ENCODE assay signal across 16 cellular contexts in the genomic region with DNA sequence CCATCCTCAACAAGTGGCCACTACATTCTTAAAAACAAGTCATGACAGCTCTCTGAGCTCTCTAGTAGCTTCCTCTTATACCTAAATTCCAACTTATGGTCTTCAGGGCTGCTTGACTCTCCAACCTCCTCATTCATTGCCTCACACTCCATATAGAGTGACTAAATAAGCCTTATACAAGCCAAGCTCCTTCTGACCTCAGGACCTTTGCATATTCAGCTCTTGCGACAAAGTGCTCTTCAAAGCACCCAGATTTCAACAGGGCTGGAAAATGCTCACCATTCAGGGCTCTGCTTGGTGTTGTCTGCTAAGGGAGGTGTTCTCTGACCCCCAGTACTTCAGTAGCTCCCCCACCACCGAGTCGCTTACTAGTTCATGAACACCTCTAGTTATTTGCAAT. TPM values are rescaled to one million over a fixed set of nuclear protein-coding genes. Genes with fewer than 3 reads are reported as not detected.
A peak's percentile ranks its signal among the peaks of the same experiment; 100 is the strongest.
DNase-seq lines count a peak whose midpoint lies in the region; ATAC-seq and TF ChIP-seq lines count a peak whose summit lies in the region.
"Had no signal": no experiment of that assay in that cellular context is flagged by ENCODE, and none has a peak within 500 bp of the region (broad histone marks: within the 10 kb centered on the region; RNA-seq: fewer than 3 reads in every experiment).

No MANE protein-coding gene starts in this region.

- CTCF ChIA-PET in activated CD4-positive, alpha-beta T cell treated with anti-CD3 and anti-CD28 coated beads for 36 hours (lab: Charles Lee), result interaction anchor here (1.0 to 1.6 kb wide), 2 partner anchors 15 to 110 kb away, joined by 3 to 6 read pairs; no protein-coding TSS in a partner anchor

- H3K4me3 ChIP-seq in esophagus muscularis mucosa, result no peak overlapping the region

- ATAC-seq in activated CD4-positive, alpha-beta T cell treated with anti-CD3 and anti-CD28 coated beads for 36 hours, result no peak
- ATAC-seq in stimulated activated naive CD8-positive, alpha-beta T cell treated with anti-CD3 and anti-CD28 coated beads, Interleukin-15, Interleukin-2, amounts not matched to agents 100 U/mL and 50 U/mL, for 24 hours, result no peak
- no peak for ATAC-seq in HG02571 (IDR thresholded peaks at IDR 0.05; ENCODE audit: unreplicated experiment)
- no peak for ATAC-seq in activated T-cell treated with anti-CD3 and anti-CD28 coated beads, Interleukin-2, amount 50 U/mL, for 72 hours (replicated peaks in 1 of 2)

- no peak for TF ChIP-seq POLR2A in esophagus muscularis mucosa (IDR thresholded peaks at IDR 0.05; ENCODE audit: low read depth)

- H3K4me1 Mint-ChIP-seq in activated CD4-positive, alpha-beta T cell treated with anti-CD3 and anti-CD28 coated beads for 36 hours, result peaks cover 52% of the 10 kb centered on the region
- H3K4me1 Mint-ChIP-seq in stimulated activated naive CD8-positive, alpha-beta T cell treated with anti-CD3 and anti-CD28 coated beads, Interleukin-15, Interleukin-2, amounts not matched to agents 100 ng/mL and 50 ng/mL, for 24 hours (ENCODE audit: low read depth), result peaks cover 50% of the 10 kb centered on the region
- peaks cover 61% of the 10 kb centered on the region for H3K4me1 Mint-ChIP-seq in activated T-cell treated with anti-CD3 and anti-CD28 coated beads, Interleukin-2, amount 50 U/mL, for 72 hours (ENCODE audit: low read depth)

- peak overlapping the region; percentile 26 for H3K27ac Mint-ChIP-seq in activated CD4-positive, alpha-beta T cell treated with anti-CD3 and anti-CD28 coated beads for 36 hours
- H3K27ac Mint-ChIP-seq in stimulated activated naive CD8-positive, alpha-beta T cell treated with anti-CD3 and anti-CD28 coated beads, Interleukin-15, Interleukin-2, amounts not matched to agents 100 ng/mL and 50 ng/mL, for 24 hours, result peak overlapping the region; percentile 10
- no peak overlapping the region for H3K27ac Mint-ChIP-seq in activated T-cell treated with anti-CD3 and anti-CD28 coated beads, Interleukin-2, amount 50 U/mL, for 72 hours

- H3K27me3 ChIP-seq in esophagus muscularis mucosa, result peaks cover 0 to 30% (median 0%) of the 10 kb centered on the region in 4 donors

- WGBS in esophagus muscularis mucosa, result 84% methylated on average over 3 of the region's 3 CpGs

- no peak for DNase-seq in activated CD4-positive, alpha-beta T cell treated with anti-CD3 and anti-CD28 coated beads for 36 hours
- DNase-seq in activated CD4-positive, alpha-beta T cell treated with anti-CD3 and anti-CD28 coated beads, Interleukin-2, amount 50 U/mL, for 1 hour, result no peak
- no peak for DNase-seq in stimulated activated naive CD8-positive, alpha-beta T cell treated with anti-CD3 and anti-CD28 coated beads, Interleukin-15, Interleukin-2, amounts not matched to agents 100 U/mL and 50 U/mL, for 24 hours
- peak; percentile 24 for DNase-seq in esophagus muscularis mucosa (ENCODE audit: extremely low spot score)
- no peak for DNase-seq in NCI-H526 treated with DMSO at 0.1 percent for 48 hours (lab: John Stamatoyannopoulos, UW)
- DNase-seq in activated T-cell treated with anti-CD3 and anti-CD28 coated beads, Interleukin-2, amount 50 U/mL, for 72 hours, result no peak
- DNase-seq: DMS79 treated with DMSO at 0.1 percent for 48 hours, HCEC 1CT, IMR-90, NCI-H1417 treated with DMSO at 0.1 percent for 48 hours, NCI-H2029 treated with DMSO at 0.1 percent for 48 hours, NCI-H510A treated with DMSO at 0.1 percent for 48 hours had no signal

- peaks cover 0 to 6% (median 0%) of the 10 kb centered on the region in 4 donors for H3K4me1 ChIP-seq in esophagus muscularis mucosa

- H3K9me3 Mint-ChIP-seq in activated CD4-positive, alpha-beta T cell treated with anti-CD3 and anti-CD28 coated beads for 36 hours (ENCODE audit: low read depth), result no peaks in the 10 kb centered on the region
- H3K9me3 Mint-ChIP-seq in stimulated activated naive CD8-positive, alpha-beta T cell treated with anti-CD3 and anti-CD28 coated beads, Interleukin-15, Interleukin-2, amounts not matched to agents 100 ng/mL and 50 ng/mL, for 24 hours, result no peaks in the 10 kb centered on the region
- no peaks in the 10 kb centered on the region for H3K9me3 Mint-ChIP-seq in activated T-cell treated with anti-CD3 and anti-CD28 coated beads, Interleukin-2, amount 50 U/mL, for 72 hours
- H3K9me3 Mint-ChIP-seq: CD14-positive monocyte had no signal

- H3K9me3 ChIP-seq in esophagus muscularis mucosa, result no peaks in the 10 kb centered on the region

- POLR2A ChIA-PET in activated CD4-positive, alpha-beta T cell treated with anti-CD3 and anti-CD28 coated beads for 36 hours (lab: Charles Lee), result no interaction called here

- TF ChIP-seq EP300 in esophagus muscularis mucosa (IDR thresholded peaks at IDR 0.05), result no peak

- no peak overlapping the region for H3K27ac ChIP-seq in esophagus muscularis mucosa (replicated peaks in 1 of 4)

- no peaks in the 10 kb centered on the region for H3K36me3 ChIP-seq in esophagus muscularis mucosa

- intact Hi-C loops in activated CD4-positive, alpha-beta T cell treated with anti-CD3 and anti-CD28 coated beads for 36 hours (cut with DNase I, micrococcal nuclease), result no loop called here
- intact Hi-C loops in esophagus muscularis mucosa (cut with DNase I), result no loop called here

- H3K27me3 Mint-ChIP-seq in activated CD4-positive, alpha-beta T cell treated with anti-CD3 and anti-CD28 coated beads for 36 hours, result no peaks in the 10 kb centered on the region
- no peaks in the 10 kb centered on the region for H3K27me3 Mint-ChIP-seq in stimulated activated naive CD8-positive, alpha-beta T cell treated with anti-CD3 and anti-CD28 coated beads, Interleukin-15, Interleukin-2, amounts not matched to agents 100 ng/mL and 50 ng/mL, for 24 hours
- H3K27me3 Mint-ChIP-seq in activated T-cell treated with anti-CD3 and anti-CD28 coated beads, Interleukin-2, amount 50 U/mL, for 72 hours (ENCODE audit: low read depth), result no peaks in the 10 kb centered on the region

- no peak overlapping the region for H3K4me3 Mint-ChIP-seq in activated CD4-positive, alpha-beta T cell treated with anti-CD3 and anti-CD28 coated beads for 36 hours
- no peak overlapping the region for H3K4me3 Mint-ChIP-seq in stimulated activated naive CD8-positive, alpha-beta T cell treated with anti-CD3 and anti-CD28 coated beads, Interleukin-15, Interleukin-2, amounts not matched to agents 100 ng/mL and 50 ng/mL, for 24 hours
- no peak overlapping the region for H3K4me3 Mint-ChIP-seq in activated T-cell treated with anti-CD3 and anti-CD28 coated beads, Interleukin-2, amount 50 U/mL, for 72 hours
- H3K4me3 Mint-ChIP-seq: CD14-positive monocyte had no signal

- H3K36me3 Mint-ChIP-seq in activated CD4-positive, alpha-beta T cell treated with anti-CD3 and anti-CD28 coated beads for 36 hours (ENCODE audit: low read depth), result peaks cover 5% of the 10 kb centered on the region
- H3K36me3 Mint-ChIP-seq in stimulated activated naive CD8-positive, alpha-beta T cell treated with anti-CD3 and anti-CD28 coated beads, Interleukin-15, Interleukin-2, amounts not matched to agents 100 ng/mL and 50 ng/mL, for 24 hours (ENCODE audit: low read depth), result no peaks in the 10 kb centered on the region
- peaks cover 2 to 3% of the 10 kb centered on the region in 2 donors for H3K36me3 Mint-ChIP-seq in activated T-cell treated with anti-CD3 and anti-CD28 coated beads, Interleukin-2, amount 50 U/mL, for 72 hours (ENCODE audit: insufficient read depth in 2 of 2)

- no peak for TF ChIP-seq CTCF in esophagus muscularis mucosa (IDR thresholded peaks at IDR 0.05)

RNA-seq across cellular contexts. Expression of a gene that starts 3.7 kb away (rescaled TPM):
- total RNA-seq in activated CD4-positive, alpha-beta T cell treated with anti-CD3 and anti-CD28 coated beads for 36 hours, result 1 to 10 TPM; 7.1 to 8.2 TPM
- under 1 TPM in 1 of 4 donors, not detected in 3; 0.66 TPM for total RNA-seq in esophagus muscularis mucosa
- 10 to 100 TPM in 1 of 2 donors, 1 to 10 TPM in 1; 8.8 to 15.0 TPM for total RNA-seq in activated T-cell treated with anti-CD3 and anti-CD28 coated beads, Interleukin-2, amount 50 U/mL, for 72 hours
- total RNA-seq: IMR-90 had no signal

RNA-seq across cellular contexts. Expression of a gene that starts 30.9 kb away (rescaled TPM):
- not detected for total RNA-seq in activated CD4-positive, alpha-beta T cell treated with anti-CD3 and anti-CD28 coated beads for 36 hours
- not detected for total RNA-seq in esophagus muscularis mucosa
- total RNA-seq in activated T-cell treated with anti-CD3 and anti-CD28 coated beads, Interleukin-2, amount 50 U/mL, for 72 hours, result not detected
- total RNA-seq: HT-29, IMR-90 had no signal

RNA-seq across cellular contexts. Expression of a gene that starts 34.3 kb away (rescaled TPM):
- not detected for total RNA-seq in activated CD4-positive, alpha-beta T cell treated with anti-CD3 and anti-CD28 coated beads for 36 hours
- 1 to 10 TPM; 1.6 to 1.8 (median 1.6) TPM for total RNA-seq in esophagus muscularis mucosa
- not detected for total RNA-seq in activated T-cell treated with anti-CD3 and anti-CD28 coated beads, Interleukin-2, amount 50 U/mL, for 72 hours
- total RNA-seq: HT-29, IMR-90 had no signal

RNA-seq across cellular contexts. Expression of a gene that starts 43.1 kb away (rescaled TPM):
- not detected for total RNA-seq in activated CD4-positive, alpha-beta T cell treated with anti-CD3 and anti-CD28 coated beads for 36 hours
- under 1 TPM in 1 of 4 donors, not detected in 3; 0.32 TPM for total RNA-seq in esophagus muscularis mucosa
- total RNA-seq in activated T-cell treated with anti-CD3 and anti-CD28 coated beads, Interleukin-2, amount 50 U/mL, for 72 hours, result not detected
- total RNA-seq: HT-29, IMR-90 had no signal

Comparison
In these comparisons a context has a peak if more than half of its experiments do, and no peak if none do; other contexts are left out.
1. RNA of a gene that starts 3.7 kb away (total RNA-seq): 8.8 to 15.0 TPM in activated T-cell treated with anti-CD3 and anti-CD28 coated beads, Interleukin-2, amount 50 U/mL, for 72 hours and 7.1 to 8.2 TPM in activated CD4-positive, alpha-beta T cell treated with anti-CD3 and anti-CD28 coated beads for 36 hours; 0.66 TPM in esophagus muscularis mucosa; every median in the first group is over 4 times any median in the second.